Comparison of ENCODE assay signal across 14 cellular contexts in genomic region chr20:45882469-45883099, GRCh38. TPM values are rescaled to one million over a fixed set of nuclear protein-coding genes. Genes with fewer than 3 reads are reported as not detected.
DNase-seq lines count a peak whose midpoint lies in the region; ATAC-seq and TF ChIP-seq lines count a peak whose summit lies in the region.
"Had no signal": no experiment of that assay in that cellular context is flagged by ENCODE, and none has a peak within 500 bp of the region (broad histone marks: within the 10 kb centered on the region; RNA-seq: fewer than 3 reads in every experiment).

No MANE protein-coding gene starts in this region.

- H3K9me3 ChIP-seq in Loucy (ENCODE audit: insufficient read depth, low read depth, low read length): no peaks in the 10 kb centered on the region

- H3K27me3 Mint-ChIP-seq in activated T-cell treated with anti-CD3 and anti-CD28 coated beads, Interleukin-2, amount 50 U/mL, for 72 hours (ENCODE audit: low read depth): no peaks in the 10 kb centered on the region
- H3K27me3 Mint-ChIP-seq in brain (peaks cover 3% of the 10 kb centered on the region), progenitor cell of endocrine pancreas (no peaks in the 10 kb centered on the region)

- H3K79me2 ChIP-seq in Loucy (ENCODE audit: insufficient read depth, low read length): peaks cover 35% of the 10 kb centered on the region

- H3K36me3 ChIP-seq in Loucy (ENCODE audit: insufficient read depth, low read length): peaks cover 20% of the 10 kb centered on the region; the same call in 1 of the 2 replicates

- H3K9me2 ChIP-seq in Loucy (replicated peaks; ENCODE audit: low read depth, low read length): no peaks in the 10 kb centered on the region

- TF ChIP-seq CTCF in Loucy (conservative IDR thresholded peaks at IDR 0.05; ENCODE audit: low read length) (no peak), brain (conservative IDR thresholded peaks at IDR 0.05) (no peak), progenitor cell of endocrine pancreas (IDR thresholded peaks at IDR 0.05; ENCODE audit: unreplicated experiment) (no peak), lower leg skin (IDR thresholded peaks at IDR 0.05) (no peak)

- TF ChIP-seq POLR2A in lower leg skin (IDR thresholded peaks at IDR 0.05): no peak

- ATAC-seq in activated T-cell treated with anti-CD3 and anti-CD28 coated beads, Interleukin-2, amount 50 U/mL, for 72 hours (replicated peaks in 1 of 2): no peak
- ATAC-seq in GM21515 (IDR thresholded peaks at IDR 0.05; ENCODE audit: unreplicated experiment): no peak

- H3K4me2 ChIP-seq in Loucy (ENCODE audit: low read depth, low read length, poor library complexity, severe bottlenecking): peak overlapping the region; percentile 92

- peaks cover 8% of the 10 kb centered on the region for H4K20me1 ChIP-seq in Loucy (ENCODE audit: insufficient read depth, low read length, poor library complexity, severe bottlenecking)

- H3K27me3 ChIP-seq in Loucy (ENCODE audit: insufficient read depth, low read length, poor library complexity, severe bottlenecking): no peaks in the 10 kb centered on the region

- peaks cover 2 to 5% of the 10 kb centered on the region in 2 donors for H3K36me3 Mint-ChIP-seq in activated T-cell treated with anti-CD3 and anti-CD28 coated beads, Interleukin-2, amount 50 U/mL, for 72 hours (ENCODE audit: insufficient read depth in 2 of 2)
- H3K36me3 Mint-ChIP-seq in brain (peaks cover 22% of the 10 kb centered on the region), progenitor cell of endocrine pancreas (ENCODE audit: insufficient read depth) (peaks cover 7% of the 10 kb centered on the region)

- H3K4me3 ChIP-seq in Loucy (ENCODE audit: low read length, poor library complexity, severe bottlenecking) (peak overlapping the region; percentile 96), lower leg skin (ENCODE audit: low read depth, poor library complexity, severe bottlenecking) (no peak overlapping the region)

- no peaks in the 10 kb centered on the region for H3K9me3 Mint-ChIP-seq in activated T-cell treated with anti-CD3 and anti-CD28 coated beads, Interleukin-2, amount 50 U/mL, for 72 hours
- H3K9me3 Mint-ChIP-seq in brain: no peaks in the 10 kb centered on the region
- H3K9me3 Mint-ChIP-seq in progenitor cell of endocrine pancreas (ENCODE audit: low read depth): no peaks in the 10 kb centered on the region

- H3K27ac Mint-ChIP-seq in activated T-cell treated with anti-CD3 and anti-CD28 coated beads, Interleukin-2, amount 50 U/mL, for 72 hours: peak overlapping the region; percentile 80
- H3K27ac Mint-ChIP-seq in brain (peak overlapping the region in 4 of 5 experiments; percentile 32 to 81 (median 64)), progenitor cell of endocrine pancreas (peak overlapping the region; percentile 43)

- H3K4me1 Mint-ChIP-seq in activated T-cell treated with anti-CD3 and anti-CD28 coated beads, Interleukin-2, amount 50 U/mL, for 72 hours (ENCODE audit: low read depth): peaks cover 49% of the 10 kb centered on the region
- H3K4me1 Mint-ChIP-seq in brain (peaks cover 36% of the 10 kb centered on the region), progenitor cell of endocrine pancreas (ENCODE audit: low read depth) (peaks cover 12% of the 10 kb centered on the region)

- peaks cover 3% of the 10 kb centered on the region; the same call in 1 of the 2 replicates for H3F3A ChIP-seq in Loucy (ENCODE audit: low read depth)

- intact Hi-C loops in lower leg skin (cut with DNase I; ENCODE audit: low total_unique reads): no loop called here

- peak overlapping the region; percentile 61 to 77 for H3K4me3 Mint-ChIP-seq in activated T-cell treated with anti-CD3 and anti-CD28 coated beads, Interleukin-2, amount 50 U/mL, for 72 hours
- H3K4me3 Mint-ChIP-seq in brain (peak overlapping the region; percentile 77 to 89 (median 80)), progenitor cell of endocrine pancreas (ENCODE audit: low read depth) (peak overlapping the region; percentile 69)

- 74 to 89% methylated on average over 4 of the region's 4 CpGs for WGBS in lower leg skin, 2 donors

- H3K4me1 ChIP-seq in Loucy (ENCODE audit: insufficient read depth, low read length, poor library complexity, severe bottlenecking): peaks cover 36% of the 10 kb centered on the region

- H3K9ac ChIP-seq in Loucy (ENCODE audit: low read depth, low read length, poor library complexity, severe bottlenecking): no peak overlapping the region

- no peak overlapping the region for H2AFZ ChIP-seq in Loucy (ENCODE audit: low read length)

- DNase-seq in activated T-cell treated with anti-CD3 and anti-CD28 coated beads, Interleukin-2, amount 50 U/mL, for 72 hours: no peak
- DNase-seq in activated T-cell treated with anti-CD3 and anti-CD28 coated beads, Interleukin-2, amount 50 U/mL, for 1 hour: no peak
- no peak for DNase-seq in progenitor cell of endocrine pancreas (ENCODE audit: low spot score, unreplicated experiment)
- no peak for DNase-seq in inferior parietal cortex (ENCODE audit: extremely low spot score)
- no peak for DNase-seq in lower leg skin (ENCODE audit: low spot score in 2 of 2)
- DNase-seq: amygdala, dermis blood vessel endothelial cell, mesenchymal stem cell, NCI-H1930, NCI-H748 treated with DMSO at 0.1 percent for 48 hours, T1000 had no signal

RNA-seq across cellular contexts. Expression of gene ZSWIM1, which starts 1.6 kb away (rescaled TPM):
- total RNA-seq in activated T-cell treated with anti-CD3 and anti-CD28 coated beads, Interleukin-2, amount 50 U/mL, for 72 hours: 10 to 100 TPM; 11.4 to 13.9 TPM
- 10.1 TPM for polyA plus RNA-seq in brain (ENCODE audit: insufficient read depth, low read depth, low replicate concordance)
- total RNA-seq in progenitor cell of endocrine pancreas (13.3 and 15.1 TPM in 2 replicates), lower leg skin (10 to 100 TPM; 10.0 to 16.6 (median 13.5) TPM)

RNA-seq across cellular contexts. Expression of gene SPATA25, which starts 4.8 kb away (rescaled TPM):
- under 1 TPM; 0.46 to 0.90 TPM for total RNA-seq in activated T-cell treated with anti-CD3 and anti-CD28 coated beads, Interleukin-2, amount 50 U/mL, for 72 hours
- polyA plus RNA-seq in brain (ENCODE audit: insufficient read depth, low read depth, low replicate concordance): 0.83 TPM
- total RNA-seq in progenitor cell of endocrine pancreas: 3.6 and 4.2 TPM in 2 replicates
- total RNA-seq in lower leg skin: 1 to 10 TPM in 2 of 4 donors, under 1 TPM in 2; 0.59 to 3.6 (median 1.8) TPM

RNA-seq across cellular contexts. Expression of gene NEURL2, which starts 8.4 kb away (rescaled TPM):
- total RNA-seq in activated T-cell treated with anti-CD3 and anti-CD28 coated beads, Interleukin-2, amount 50 U/mL, for 72 hours: 1 to 10 TPM; 2.1 to 3.2 TPM
- 1.9 TPM for polyA plus RNA-seq in brain (ENCODE audit: insufficient read depth, low read depth, low replicate concordance)
- total RNA-seq in progenitor cell of endocrine pancreas: 6.3 and 8.4 TPM in 2 replicates
- 10 to 100 TPM in 2 of 4 donors, 1 to 10 TPM in 2; 6.5 to 12.9 (median 9.5) TPM for total RNA-seq in lower leg skin

RNA-seq across cellular contexts. Expression of gene CTSA, which starts 8.6 kb away (rescaled TPM):
- total RNA-seq in activated T-cell treated with anti-CD3 and anti-CD28 coated beads, Interleukin-2, amount 50 U/mL, for 72 hours: 10 to 100 TPM; 37.0 to 59.1 TPM
- polyA plus RNA-seq in brain (ENCODE audit: insufficient read depth, low read depth, low replicate concordance): 89.7 TPM
- total RNA-seq in progenitor cell of endocrine pancreas: 91.3 and 92.1 TPM in 2 replicates
- total RNA-seq in lower leg skin: 100 to 1,000 TPM in 3 of 4 donors, 10 to 100 TPM in 1; 89.1 to 122 (median 111) TPM

RNA-seq across cellular contexts. Expression of gene ZSWIM3, which starts 25.2 kb away (rescaled TPM):
- 1 to 10 TPM; 6.5 to 6.7 TPM for total RNA-seq in activated T-cell treated with anti-CD3 and anti-CD28 coated beads, Interleukin-2, amount 50 U/mL, for 72 hours
- 3.6 TPM for polyA plus RNA-seq in brain (ENCODE audit: insufficient read depth, low read depth, low replicate concordance)
- total RNA-seq in progenitor cell of endocrine pancreas (7.6 and 7.9 TPM in 2 replicates), lower leg skin (1 to 10 TPM; 3.7 to 4.6 (median 4.0) TPM)
